In the genomic region with DNA sequence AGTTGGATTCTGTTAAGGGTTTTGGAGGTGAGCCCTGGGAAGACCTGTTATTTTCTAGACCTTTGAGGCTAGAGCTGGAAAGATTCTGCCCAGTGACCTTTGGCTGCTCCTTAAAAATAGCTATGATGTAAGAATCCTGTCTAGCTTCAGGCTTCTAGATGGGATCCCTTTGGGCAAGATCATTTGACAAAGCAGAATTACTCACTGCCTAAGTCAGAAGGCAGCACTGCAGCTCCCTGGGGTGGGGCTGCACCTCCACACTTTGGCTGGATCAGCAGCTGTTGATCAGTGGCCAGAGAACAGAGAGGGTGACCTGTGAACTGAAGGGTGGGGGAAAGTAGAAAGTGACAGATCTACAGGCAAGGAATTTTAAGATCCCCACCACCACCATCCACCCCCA, we compare ENCODE assay signal across 10 cellular contexts.
DNase-seq lines count a peak whose midpoint lies in the region; ATAC-seq, FAIRE-seq and TF ChIP-seq lines count a peak whose summit lies in the region.
"Had no signal": no experiment of that assay in that cellular context is flagged by ENCODE, and none has a peak within 500 bp of the region (broad histone marks: within the 10 kb centered on the region; RNA-seq: fewer than 3 reads in every experiment).

No MANE protein-coding gene starts in this region.

- H3K27ac ChIP-seq in mammary epithelial cell (ENCODE audit: insufficient read depth, low read depth, low read length) (peak overlapping the region; percentile 95), transverse colon (peak overlapping the region; percentile 70 to 84 (median 79)), testis (peak overlapping the region in 1 of 2 donors; percentile 35), Karpas-422 (ENCODE audit: low read length) (no peak overlapping the region)

- TF ChIP-seq EP300 in transverse colon (IDR thresholded peaks at IDR 0.05; ENCODE audit: low read depth), result no peak

- DNase-seq in HTR-8/SVneo (ENCODE audit: insufficient read length, low spot score), result peak; percentile 63
- DNase-seq in mammary epithelial cell, result peak; percentile 93
- peak in 1 of 2 donors; percentile 27 for DNase-seq in left colon
- DNase-seq in transverse colon, result peak; percentile 53
- no peak for DNase-seq in testis
- no peak for DNase-seq in activated gamma-delta T cell (lab: John Stamatoyannopoulos, UW)
- DNase-seq in NCI-H1105 treated with DMSO at 0.1 percent for 48 hours (lab: John Stamatoyannopoulos, UW), result no peak
- DNase-seq in Karpas-422, result no peak
- DNase-seq: activated CD8-positive, alpha-beta memory T cell treated with anti-CD3 and anti-CD28 coated beads, Interleukin-2, amount 50 U/mL, for 4 hours; stimulated activated naive CD4-positive, alpha-beta T cell had no signal

- H2AFZ ChIP-seq in mammary epithelial cell (ENCODE audit: low read depth, low read length), result no peak overlapping the region
- H2AFZ ChIP-seq in Karpas-422 (ENCODE audit: low read length), result no peak overlapping the region

- H3K4me3 ChIP-seq in mammary epithelial cell (replicated peaks in 1 of 3; ENCODE audit: insufficient read depth in 1 of 3, low read depth in 2 of 3, low read length in 3 of 3), result no peak overlapping the region
- H3K4me3 ChIP-seq in transverse colon, result no peak overlapping the region
- H3K4me3 ChIP-seq in testis, result no peak overlapping the region
- no peak overlapping the region for H3K4me3 ChIP-seq in Karpas-422 (ENCODE audit: low read length)

- no peaks in the 10 kb centered on the region for H3K9me2 ChIP-seq in Karpas-422 (replicated peaks; ENCODE audit: insufficient read depth, low read length)

- peaks cover 81% of the 10 kb centered on the region for H3K79me2 ChIP-seq in mammary epithelial cell (ENCODE audit: insufficient read depth, low read length)
- no peaks in the 10 kb centered on the region for H3K79me2 ChIP-seq in Karpas-422 (ENCODE audit: low read length)

- H3K4me1 ChIP-seq in mammary epithelial cell (ENCODE audit: insufficient read depth, low read length), result peaks cover 69% of the 10 kb centered on the region
- peaks cover 16 to 34% (median 24%) of the 10 kb centered on the region in 4 donors for H3K4me1 ChIP-seq in transverse colon
- peaks cover 7% of the 10 kb centered on the region for H3K4me1 ChIP-seq in testis
- no peaks in the 10 kb centered on the region for H3K4me1 ChIP-seq in Karpas-422 (ENCODE audit: low read length)

- no TSS peak for BruUV-seq in mammary epithelial cell (replicated peaks; lab: Mats Ljungman, UMichigan)

- TF ChIP-seq POLR2A in transverse colon (IDR thresholded peaks at IDR 0.05), result no peak
- TF ChIP-seq POLR2A in testis (IDR thresholded peaks at IDR 0.05), result no peak

- in situ Hi-C loops in mammary epithelial cell (cut with MboI; ENCODE audit: low sequenced_read_pairs in 2 of 2) (loop anchor here in 1 of 2 donors (10.0 kb wide), 1 partner anchor 106 kb away; a partner anchor contains a TSS), transverse colon (cut with MboI; ENCODE audit: low pct_ligation_motif_present in 1 of 4, low pct_unique_long_range_greater_than_20kb in 1 of 4, low sequenced_read_pairs in 3 of 4) (no loop called here)

- TF ChIP-seq CTCF in mammary epithelial cell (conservative IDR thresholded peaks at IDR 0.05 in 1 of 2, IDR thresholded peaks at IDR 0.05 in 1 of 2; ENCODE audit: extremely low read depth in 1 of 2, insufficient read depth in 1 of 2, low read depth in 1 of 2, low read length in 2 of 2) (no peak), transverse colon (IDR thresholded peaks at IDR 0.05) (no peak), testis (IDR thresholded peaks at IDR 0.05) (no peak)

- CTCF ChIA-PET in mammary epithelial cell (lab: Charles Lee; ENCODE audit: low non-redundant PET), result interaction anchor here (0.5 to 1.1 kb wide), 4 partner anchors 8 to 26 kb away, joined by 3 to 37 read pairs (median 3); no protein-coding TSS in a partner anchor

- H3K36me3 ChIP-seq in mammary epithelial cell (ENCODE audit: insufficient read depth, low read length) (peaks cover 5% of the 10 kb centered on the region), transverse colon (no peaks in the 10 kb centered on the region), testis (ENCODE audit: low read depth, missing control alignments) (no peaks in the 10 kb centered on the region), Karpas-422 (ENCODE audit: insufficient read depth, low read length) (no peaks in the 10 kb centered on the region)

- intact Hi-C loops in mammary epithelial cell (cut with micrococcal nuclease) (loop anchor here (1.0 to 2.0 kb wide), 3 partner anchors 10 to 168 kb away; no protein-coding TSS in a partner anchor), left colon (cut with DNase I, micrococcal nuclease) (no loop called here), transverse colon (cut with DNase I; ENCODE audit: low total_unique reads) (no loop called here), testis (cut with DNase I; ENCODE audit: low total_unique reads) (no loop called here)

- ATAC-seq in left colon, result peak; percentile 82

- H3K9me3 ChIP-seq in mammary epithelial cell (replicated peaks; ENCODE audit: insufficient read depth, low read length) (no peaks in the 10 kb centered on the region), transverse colon (no peaks in the 10 kb centered on the region), testis (no peaks in the 10 kb centered on the region), Karpas-422 (ENCODE audit: low read length) (no peaks in the 10 kb centered on the region)

- no peaks in the 10 kb centered on the region for H3K27me3 ChIP-seq in mammary epithelial cell (ENCODE audit: insufficient read depth, low read length)
- no peaks in the 10 kb centered on the region for H3K27me3 ChIP-seq in transverse colon
- no peaks in the 10 kb centered on the region for H3K27me3 ChIP-seq in testis
- H3K27me3 ChIP-seq in Karpas-422 (ENCODE audit: low read length), result no peaks in the 10 kb centered on the region

- H3K9ac ChIP-seq in mammary epithelial cell (ENCODE audit: insufficient read depth, low read length) (peak overlapping the region; percentile 80), Karpas-422 (ENCODE audit: low read length) (no peak overlapping the region)

- no peak for FAIRE-seq in HTR-8/SVneo (lab: Jason Lieb, UNC)

- dilution Hi-C loops in mammary epithelial cell (cut with HindIII; ENCODE audit: low sequenced_read_pairs), result no loop called here

- H4K20me1 ChIP-seq in mammary epithelial cell (ENCODE audit: insufficient read depth, low read length) (no peaks in the 10 kb centered on the region), Karpas-422 (ENCODE audit: insufficient read depth, low read depth, low read length) (no peaks in the 10 kb centered on the region)

- H3K4me2 ChIP-seq in mammary epithelial cell (ENCODE audit: insufficient read depth, low read depth, low read length) (peak overlapping the region; percentile 80), Karpas-422 (ENCODE audit: low read depth, low read length, poor library complexity, severe bottlenecking) (no peak overlapping the region)

Comparison
In these comparisons a context has a peak if more than half of its experiments do, and no peak if none do; other contexts are left out.
1. DNase-seq: peak in HTR-8/SVneo (single experiment), mammary epithelial cell (single experiment) and transverse colon (single experiment); none in testis (single experiment), activated gamma-delta T cell (single experiment), NCI-H1105 treated with DMSO at 0.1 percent for 48 hours (single experiment) and Karpas-422 (single experiment).